Comparison of ENCODE assay signal across 9 cellular contexts in genomic region chr19:55238030-55238429, GRCh38.
"Had no signal": no experiment of that assay in that cellular context is flagged by ENCODE, and none has a peak within 500 bp of the region (broad histone marks: within the 10 kb centered on the region; RNA-seq: fewer than 3 reads in every experiment).

No MANE protein-coding gene starts in this region.

- H3K27ac ChIP-seq: GM23248 had no signal

- H3K9ac ChIP-seq: GM23248 had no signal

- H3K27ac Mint-ChIP-seq: GM23338, H9, HFFc6 had no signal

- H3K4me1 ChIP-seq: HAP-1 had no signal

- H3K4me3 Mint-ChIP-seq: GM23338, HFFc6 had no signal

- H3K4me3 ChIP-seq: GM23248, GM23338, HAP-1 had no signal

- H3K9me3 Mint-ChIP-seq: GM23338, H9, HFFc6 had no signal

- H3K4me1 Mint-ChIP-seq: GM23338, H9 had no signal

- H3K4me2 ChIP-seq: GM23338 had no signal

- H2AFZ ChIP-seq: GM23248, GM23338 had no signal

- ATAC-seq: GM23338, HCT116 had no signal

- DNase-seq: GM23248, GOT3, H7, H9, HCEC 1CT, HFFc6 had no signal

- H3K9me3 ChIP-seq: HAP-1 had no signal
